Comparison of ENCODE assay signal across 2 cellular contexts in genomic region chr4:186504771-186505170, GRCh38. TPM values are rescaled to one million over a fixed set of nuclear protein-coding genes. Genes with fewer than 3 reads are reported as not detected.
"Had no signal": no experiment of that assay in that cellular context is flagged by ENCODE, and none has a peak within 500 bp of the region (broad histone marks: within the 10 kb centered on the region; RNA-seq: fewer than 3 reads in every experiment).

No MANE protein-coding gene starts in this region.

RNA-seq across cellular contexts. Expression of gene MTNR1A, which starts 50.6 kb away (rescaled TPM):
- total RNA-seq: GM23248, HFFc6 had no signal
